In the genomic region with DNA sequence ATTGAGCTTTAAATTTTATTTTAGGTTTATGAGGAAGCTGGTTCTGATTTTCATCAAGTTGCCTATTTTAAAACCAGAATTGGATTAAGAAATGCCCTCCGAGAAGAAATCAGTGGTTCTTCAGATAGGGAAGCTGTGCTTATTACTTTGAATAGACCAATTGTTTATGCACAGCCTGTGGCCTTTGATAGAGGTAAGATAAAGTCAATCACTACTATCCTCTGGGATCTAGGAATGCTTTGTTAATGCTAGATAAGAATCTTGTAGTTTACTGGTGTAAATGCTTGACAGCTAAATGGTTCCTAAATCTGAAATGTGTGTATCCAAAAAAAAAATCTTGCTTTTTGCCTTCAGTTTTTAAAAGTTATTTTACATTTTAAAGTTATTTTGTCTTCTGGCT, we compare ENCODE assay signal across 23 cellular contexts.
DNase-seq lines count a peak whose midpoint lies in the region; ATAC-seq, FAIRE-seq and TF ChIP-seq lines count a peak whose summit lies in the region.
"Had no signal": no experiment of that assay in that cellular context is flagged by ENCODE, and none has a peak within 500 bp of the region (broad histone marks: within the 10 kb centered on the region; RNA-seq: fewer than 3 reads in every experiment).

No MANE protein-coding gene starts in this region.

- peaks cover 39 to 42% of the 10 kb centered on the region in 2 experiments for H3K36me3 ChIP-seq in SK-N-SH (replicated peaks in 1 of 2; ENCODE audit: control insufficient read depth in 1 of 2, insufficient read depth in 2 of 2, low read length in 1 of 2)

- no peak overlapping the region; a peak in 2 of 4 replicates for H3K27ac ChIP-seq in SK-N-SH (ENCODE audit: low read depth in 2 of 2, low read length in 1 of 2)
- H3K27ac ChIP-seq: 22Rv1, A549, BLaER1 had no signal

- intact Hi-C loops in activated CD8-positive, alpha-beta T cell treated with anti-CD3 and anti-CD28 coated beads for 36 hours (cut with micrococcal nuclease), result no loop called here

- no peak overlapping the region for H3K4me2 ChIP-seq in SK-N-SH
- H3K4me2 ChIP-seq: A549, BLaER1 had no signal

- no peaks in the 10 kb centered on the region for H4K20me1 ChIP-seq in SK-N-SH (ENCODE audit: insufficient read depth)
- H4K20me1 ChIP-seq: BLaER1 had no signal

- H3K4me3 ChIP-seq in SK-N-SH (ENCODE audit: low read depth in 2 of 2, low read length in 1 of 2), result no peak overlapping the region
- H3K4me3 ChIP-seq: A549, BLaER1 had no signal

- no peak for TF ChIP-seq RAD21 in SK-N-SH (IDR thresholded peaks at IDR 0.05; ENCODE audit: low read length)

- H3K9me3 ChIP-seq in SK-N-SH, result no peaks in the 10 kb centered on the region
- H3K9me3 ChIP-seq: A549, BLaER1, Caco-2 had no signal

- WGBS in SK-N-SH (ENCODE audit: low lambda C conversion rate), result 76% methylated on average over 1 of the region's 1 CpG

- no peaks in the 10 kb centered on the region for H3K79me2 ChIP-seq in SK-N-SH (ENCODE audit: insufficient read depth)

- no peaks in the 10 kb centered on the region for H3F3A ChIP-seq in SK-N-SH (replicated peaks; ENCODE audit: insufficient read depth)

- CTCF ChIA-PET in SK-N-SH (lab: Yijun Ruan, JAX), result interaction anchor here (0.5 kb wide), 1 partner anchor 88 kb away, joined by 3 read pairs; no protein-coding TSS in a partner anchor
- CTCF ChIA-PET in activated CD8-positive, alpha-beta T cell treated with anti-CD3 and anti-CD28 coated beads for 36 hours (lab: Charles Lee), result interaction anchor here (2.4 kb wide), 1 partner anchor 272 kb away, joined by 12 read pairs; no protein-coding TSS in a partner anchor

- TF ChIP-seq CTCF in SK-N-SH (IDR thresholded peaks at IDR 0.05), result no peak
- TF ChIP-seq CTCF in activated CD8-positive, alpha-beta T cell treated with anti-CD3 and anti-CD28 coated beads for 36 hours (IDR thresholded peaks at IDR 0.05), result no peak

- peak; percentile 21 for FAIRE-seq in islet of Langerhans (lab: Jason Lieb, UNC)
- FAIRE-seq: A549, D721Med, HepG2 had no signal

- POLR2A ChIA-PET in SK-N-SH (lab: Yijun Ruan, JAX), result no interaction called here
- POLR2A ChIA-PET in activated CD8-positive, alpha-beta T cell treated with anti-CD3 and anti-CD28 coated beads for 36 hours (lab: Charles Lee), result no interaction called here

- H3K4me1 Mint-ChIP-seq in activated CD8-positive, alpha-beta T cell treated with anti-CD3 and anti-CD28 coated beads for 36 hours (ENCODE audit: low read depth), result no peaks in the 10 kb centered on the region
- H3K4me1 Mint-ChIP-seq: CD14-positive monocyte, IgD-negative memory B cell had no signal

- H3K4me3 Mint-ChIP-seq in activated CD8-positive, alpha-beta T cell treated with anti-CD3 and anti-CD28 coated beads for 36 hours, result no peak overlapping the region
- H3K4me3 Mint-ChIP-seq: CD14-positive monocyte; CD8-positive, alpha-beta T cell; HFFc6; IgD-negative memory B cell had no signal

- no peak for DNase-seq in SK-N-SH
- peak; percentile 11 for DNase-seq in SK-MEL-5 (ENCODE audit: low read depth, low spot score)
- no peak for DNase-seq in activated CD8-positive, alpha-beta T cell treated with anti-CD3 and anti-CD28 coated beads for 36 hours
- DNase-seq in NCI-H446 (lab: John Stamatoyannopoulos, UW), result no peak
- DNase-seq: Caco-2; CD8-positive, alpha-beta T cell; DMS153; DMS79; GDM1; GOT3; H7; HFFc6 had no signal

- no peaks in the 10 kb centered on the region for H3K9me2 ChIP-seq in SK-N-SH

- H3K9ac ChIP-seq in SK-N-SH, result no peak overlapping the region
- H3K9ac ChIP-seq: BLaER1 had no signal

- in situ Hi-C loops in SK-MEL-5 (cut with HindIII; ENCODE audit: low pct_unique_long_range_greater_than_20kb, low sequenced_read_pairs), result no loop called here

- peaks cover 0 to 5% of the 10 kb centered on the region in 2 experiments; a peak in 1 of 4 replicates for H3K4me1 ChIP-seq in SK-N-SH (ENCODE audit: control insufficient read depth in 1 of 2, insufficient read depth in 2 of 2, low read depth in 1 of 2, low read length in 1 of 2)
- H3K4me1 ChIP-seq: A549, BLaER1, Caco-2 had no signal

- no peaks in the 10 kb centered on the region for H3K9me3 Mint-ChIP-seq in activated CD8-positive, alpha-beta T cell treated with anti-CD3 and anti-CD28 coated beads for 36 hours
- H3K9me3 Mint-ChIP-seq: CD14-positive monocyte; CD8-positive, alpha-beta T cell; HFFc6; IgD-negative memory B cell had no signal

- no peak for ATAC-seq in SK-N-SH treated with all-trans-retinoic acid at 6 μM for 48 hours
- ATAC-seq in HG03457 (IDR thresholded peaks at IDR 0.05; ENCODE audit: unreplicated experiment), result no peak
- ATAC-seq in activated CD8-positive, alpha-beta T cell treated with anti-CD3 and anti-CD28 coated beads for 36 hours, result no peak
- ATAC-seq: A549; CD8-positive, alpha-beta T cell; HCT116; HepG2 had no signal

- no peak; a peak in 1 of 4 replicates for TF ChIP-seq EP300 in SK-N-SH (IDR thresholded peaks at IDR 0.05; ENCODE audit: borderline replicate concordance in 1 of 2, low read depth in 1 of 2, low read length in 1 of 2)

- H3K27ac Mint-ChIP-seq in activated CD8-positive, alpha-beta T cell treated with anti-CD3 and anti-CD28 coated beads for 36 hours, result no peak overlapping the region
- H3K27ac Mint-ChIP-seq: CD14-positive monocyte; CD8-positive, alpha-beta T cell; HFFc6 had no signal

- H3K27me3 ChIP-seq in SK-N-SH (ENCODE audit: insufficient read depth), result no peaks in the 10 kb centered on the region
- H3K27me3 ChIP-seq: BLaER1 had no signal

- no peak overlapping the region for H2AFZ ChIP-seq in SK-N-SH (ENCODE audit: low read depth)

- peaks cover 4% of the 10 kb centered on the region for H3K36me3 Mint-ChIP-seq in activated CD8-positive, alpha-beta T cell treated with anti-CD3 and anti-CD28 coated beads for 36 hours (ENCODE audit: low read depth)

- H3K27me3 Mint-ChIP-seq in activated CD8-positive, alpha-beta T cell treated with anti-CD3 and anti-CD28 coated beads for 36 hours, result no peaks in the 10 kb centered on the region
- H3K27me3 Mint-ChIP-seq: IgD-negative memory B cell had no signal

TF ChIP-seq in SK-N-SH, 30 proteins besides CTCF, POLR2A, EP300 and RAD21:
- TF ChIP-seq, protein P1, sequence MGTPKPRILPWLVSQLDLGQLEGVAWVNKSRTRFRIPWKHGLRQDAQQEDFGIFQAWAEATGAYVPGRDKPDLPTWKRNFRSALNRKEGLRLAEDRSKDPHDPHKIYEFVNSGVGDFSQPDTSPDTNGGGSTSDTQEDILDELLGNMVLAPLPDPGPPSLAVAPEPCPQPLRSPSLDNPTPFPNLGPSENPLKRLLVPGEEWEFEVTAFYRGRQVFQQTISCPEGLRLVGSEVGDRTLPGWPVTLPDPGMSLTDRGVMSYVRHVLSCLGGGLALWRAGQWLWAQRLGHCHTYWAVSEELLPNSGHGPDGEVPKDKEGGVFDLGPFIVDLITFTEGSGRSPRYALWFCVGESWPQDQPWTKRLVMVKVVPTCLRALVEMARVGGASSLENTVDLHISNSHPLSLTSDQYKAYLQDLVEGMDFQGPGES (IDR thresholded peaks at IDR 0.05; ENCODE audit: low read depth, low read length), result no peak
- TF ChIP-seq GATA2 (CRISPR knock-in tag; IDR thresholded peaks at IDR 0.05) (peak; percentile 55), JUND (IDR thresholded peaks at IDR 0.05) (0 out of 2 replicates have a peak, but pooled peaks have one; percentile 28), TCF12 (IDR thresholded peaks at IDR 0.05) (0 out of 2 replicates have a peak, but pooled peaks have one; percentile 14)
TF ChIP-seq in SK-N-SH: peak in this region for 3.

TF ChIP-seq in SK-N-SH treated with all-trans-retinoic acid at 6 μM for 48 hours, 23 proteins besides CTCF, POLR2A, EP300 and RAD21 (continues in another document):
- TF ChIP-seq, protein P2, sequence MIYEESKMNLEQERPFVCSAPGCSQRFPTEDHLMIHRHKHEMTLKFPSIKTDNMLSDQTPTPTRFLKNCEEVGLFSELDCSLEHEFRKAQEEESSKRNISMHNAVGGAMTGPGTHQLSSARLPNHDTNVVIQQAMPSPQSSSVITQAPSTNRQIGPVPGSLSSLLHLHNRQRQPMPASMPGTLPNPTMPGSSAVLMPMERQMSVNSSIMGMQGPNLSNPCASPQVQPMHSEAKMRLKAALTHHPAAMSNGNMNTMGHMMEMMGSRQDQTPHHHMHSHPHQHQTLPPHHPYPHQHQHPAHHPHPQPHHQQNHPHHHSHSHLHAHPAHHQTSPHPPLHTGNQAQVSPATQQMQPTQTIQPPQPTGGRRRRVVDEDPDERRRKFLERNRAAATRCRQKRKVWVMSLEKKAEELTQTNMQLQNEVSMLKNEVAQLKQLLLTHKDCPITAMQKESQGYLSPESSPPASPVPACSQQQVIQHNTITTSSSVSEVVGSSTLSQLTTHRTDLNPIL (CRISPR knock-in tag; IDR thresholded peaks at IDR 0.05; ENCODE audit: low read depth), result no peak
- TF ChIP-seq TCF4 (CRISPR knock-in tag; IDR thresholded peaks at IDR 0.05; ENCODE audit: borderline replicate concordance) (no peak), ZC3H10 (CRISPR knock-in tag; IDR thresholded peaks at IDR 0.05) (no peak)
- TF ChIP-seq, protein P3, sequence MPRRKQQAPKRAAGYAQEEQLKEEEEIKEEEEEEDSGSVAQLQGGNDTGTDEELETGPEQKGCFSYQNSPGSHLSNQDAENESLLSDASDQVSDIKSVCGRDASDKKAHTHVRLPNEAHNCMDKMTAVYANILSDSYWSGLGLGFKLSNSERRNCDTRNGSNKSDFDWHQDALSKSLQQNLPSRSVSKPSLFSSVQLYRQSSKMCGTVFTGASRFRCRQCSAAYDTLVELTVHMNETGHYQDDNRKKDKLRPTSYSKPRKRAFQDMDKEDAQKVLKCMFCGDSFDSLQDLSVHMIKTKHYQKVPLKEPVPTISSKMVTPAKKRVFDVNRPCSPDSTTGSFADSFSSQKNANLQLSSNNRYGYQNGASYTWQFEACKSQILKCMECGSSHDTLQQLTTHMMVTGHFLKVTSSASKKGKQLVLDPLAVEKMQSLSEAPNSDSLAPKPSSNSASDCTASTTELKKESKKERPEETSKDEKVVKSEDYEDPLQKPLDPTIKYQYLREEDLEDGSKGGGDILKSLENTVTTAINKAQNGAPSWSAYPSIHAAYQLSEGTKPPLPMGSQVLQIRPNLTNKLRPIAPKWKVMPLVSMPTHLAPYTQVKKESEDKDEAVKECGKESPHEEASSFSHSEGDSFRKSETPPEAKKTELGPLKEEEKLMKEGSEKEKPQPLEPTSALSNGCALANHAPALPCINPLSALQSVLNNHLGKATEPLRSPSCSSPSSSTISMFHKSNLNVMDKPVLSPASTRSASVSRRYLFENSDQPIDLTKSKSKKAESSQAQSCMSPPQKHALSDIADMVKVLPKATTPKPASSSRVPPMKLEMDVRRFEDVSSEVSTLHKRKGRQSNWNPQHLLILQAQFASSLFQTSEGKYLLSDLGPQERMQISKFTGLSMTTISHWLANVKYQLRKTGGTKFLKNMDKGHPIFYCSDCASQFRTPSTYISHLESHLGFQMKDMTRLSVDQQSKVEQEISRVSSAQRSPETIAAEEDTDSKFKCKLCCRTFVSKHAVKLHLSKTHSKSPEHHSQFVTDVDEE (CRISPR knock-in tag; IDR thresholded peaks at IDR 0.05), result no peak
